Comparison of ENCODE assay signal across 19 cellular contexts in genomic region chr9:93234600-93234999, GRCh38. TPM values are rescaled to one million over a fixed set of nuclear protein-coding genes. Genes with fewer than 3 reads are reported as not detected.
"Had no signal": no experiment of that assay in that cellular context is flagged by ENCODE, and none has a peak within 500 bp of the region (broad histone marks: within the 10 kb centered on the region; RNA-seq: fewer than 3 reads in every experiment).

No MANE protein-coding gene starts in this region.

- ATAC-seq: activated CD8-positive, alpha-beta memory T cell treated with anti-CD3 and anti-CD28 coated beads, Interleukin-2, amount 10 ng/mL, durations not matched to agents 7 days and 5 days; WTC11 had no signal

- H3K36me3 ChIP-seq: ascending aorta, MG63 had no signal

- H3K27me3 ChIP-seq: ascending aorta, MG63, Peyer's patch had no signal

- DNase-seq: activated CD4-positive, alpha-beta T cell treated with anti-CD3 and anti-CD28 coated beads for 48 hours; activated CD4-positive, alpha-beta T cell treated with anti-CD3 and anti-CD28 coated beads, Interleukin-2, amount 50 U/mL, for 48 hours; activated CD4-positive, CD25-positive, alpha-beta regulatory T cell treated with anti-CD3 and anti-CD28 coated beads, Interleukin-2, amount 50 U/mL, for 72 hours; activated CD8-positive, alpha-beta memory T cell treated with anti-CD3 and anti-CD28 coated beads, Interleukin-2, amount 10 ng/mL, durations not matched to agents 7 days and 5 days; activated effector memory CD4-positive, alpha-beta T cell treated with Interleukin-2 at 50 U/mL for 16 hours; activated naive CD4-positive, alpha-beta T cell; activated T-cell treated with anti-CD3 and anti-CD28 coated beads, Interleukin-2, amount 50 U/mL, for 24 hours; MG63; NCI-H1105 treated with DMSO at 0.1 percent for 48 hours; NCI-H1436 treated with DMSO at 0.1 percent for 48 hours; NCI-H187; NCI-H2081; NCI-H446; NCI-H524; Peyer's patch; SHP77 treated with DMSO at 0.1 percent for 48 hours had no signal

- H3K4me3 ChIP-seq: ascending aorta, MG63, Peyer's patch had no signal

- H3K27ac ChIP-seq: ascending aorta, Peyer's patch, RWPE1 had no signal

- H3K4me1 ChIP-seq: ascending aorta had no signal

- H3K9me3 ChIP-seq: ascending aorta, MG63 had no signal

RNA-seq across cellular contexts. Expression of gene WNK2, which starts 50.7 kb away (rescaled TPM):
- total RNA-seq: activated CD8-positive, alpha-beta memory T cell treated with anti-CD3 and anti-CD28 coated beads, Interleukin-2, amount 10 ng/mL, durations not matched to agents 7 days and 5 days; ascending aorta had no signal
